18 cellular contexts compared by ENCODE assay signal in genomic region chr9:88994820-88995180, GRCh38. TPM values are rescaled to one million over a fixed set of nuclear protein-coding genes. Genes with fewer than 3 reads are reported as not detected.
DNase-seq lines count a peak whose midpoint lies in the region; ATAC-seq and TF ChIP-seq lines count a peak whose summit lies in the region.
"Had no signal": no experiment of that assay in that cellular context is flagged by ENCODE, and none has a peak within 500 bp of the region (broad histone marks: within the 10 kb centered on the region; RNA-seq: fewer than 3 reads in every experiment).

No MANE protein-coding gene starts in this region.

- no peaks in the 10 kb centered on the region for H3K9me3 ChIP-seq in thoracic aorta
- H3K9me3 ChIP-seq: gastrocnemius medialis had no signal

- H3K36me3 Mint-ChIP-seq in Calu3 (ENCODE audit: insufficient read depth, unreplicated experiment) = no peaks in the 10 kb centered on the region
- H3K36me3 Mint-ChIP-seq: activated naive CD4-positive, alpha-beta T cell treated with anti-CD3 and anti-CD28 coated beads, Interleukin-2, amount 50 U/mL, for 72 hours; stimulated activated memory B cell treated with anti-CD40 and anti-IgM and Interleukin-4, amounts not matched to agents 10 μg/mL and 1 μg/mL and 100 μg/mL, for 72 hours had no signal

- peak overlapping the region; percentile 88 for H3K4me3 ChIP-seq in HFF-Myc (replicated peaks; ENCODE audit: low read depth, low read length)
- H3K4me3 ChIP-seq in cardiac fibroblast (replicated peaks in 1 of 2; ENCODE audit: low read depth in 2 of 2, low read length in 2 of 2) = peak overlapping the region in 1 of 2 donors; percentile 86
- H3K4me3 ChIP-seq in thoracic aorta = peak overlapping the region; percentile 95

- no peak overlapping the region for H3K4me3 Mint-ChIP-seq in Calu3 (ENCODE audit: low read depth, unreplicated experiment)
- H3K4me3 Mint-ChIP-seq: stimulated activated memory B cell treated with anti-CD40 and anti-IgM and Interleukin-4, amounts not matched to agents 10 μg/mL and 1 μg/mL and 100 μg/mL, for 72 hours had no signal

- H3K4me1 ChIP-seq in thoracic aorta (ENCODE audit: control insufficient read depth in 1 of 2, low read depth in 2 of 2) = peaks cover 27 to 68% of the 10 kb centered on the region in 2 donors
- H3K4me1 ChIP-seq: gastrocnemius medialis had no signal

- BruUV-seq in Calu3 (replicated peaks; lab: Mats Ljungman, UMichigan) = no TSS peak

- intact Hi-C loops in Calu3 (cut with micrococcal nuclease; ENCODE audit: unreplicated experiment) = loop anchor here (5.0 kb wide), 1 partner anchor 887 kb away; no protein-coding TSS in a partner anchor

- ATAC-seq in thoracic aorta (ENCODE audit: insufficient number of reproducible peaks, low FRiP score, low read depth) (no peak), HG03280 (IDR thresholded peaks at IDR 0.05; ENCODE audit: unreplicated experiment) (no peak)
- ATAC-seq: activated naive CD4-positive, alpha-beta T cell treated with anti-CD3 and anti-CD28 coated beads, Interleukin-2, amount 50 U/mL, for 72 hours; gastrocnemius medialis; Panc1; stimulated activated memory B cell treated with anti-CD40 and anti-IgM and Interleukin-4, amounts not matched to agents 10 μg/mL and 1 μg/mL and 100 μg/mL, for 72 hours had no signal

- H3K27me3 ChIP-seq in thoracic aorta (replicated peaks; ENCODE audit: insufficient read depth) = no peaks in the 10 kb centered on the region

- DNase-seq in HFF-Myc (ENCODE audit: extremely low read depth, low read depth) (no peak), cardiac fibroblast (ENCODE audit: low read depth in 2 of 2) (peak; percentile 67 to 75), iris pigment epithelial cell (ENCODE audit: low read depth) (peak; percentile 69), thoracic aorta (ENCODE audit: low spot score) (no peak), cerebellum (ENCODE audit: low spot score) (no peak), Calu3 (no peak), NCI-H2029 (lab: John Stamatoyannopoulos, UW) (no peak)
- DNase-seq: cortex of kidney; gastrocnemius medialis; islet precursor cell; KG1; NCI-H1694; NCI-H526 treated with DMSO at 0.1 percent for 48 hours; stimulated activated CD4-positive, alpha-beta T cell treated with anti-CD3 and anti-CD28 coated beads, Interleukin-4, amount 100 ng/mL, for 4 hours had no signal

- no peaks in the 10 kb centered on the region for H3K4me1 Mint-ChIP-seq in Calu3 (ENCODE audit: low read depth, unreplicated experiment)

- H3K9me3 Mint-ChIP-seq in Calu3 (ENCODE audit: low read depth, unreplicated experiment) = no peaks in the 10 kb centered on the region
- H3K9me3 Mint-ChIP-seq: activated naive CD4-positive, alpha-beta T cell treated with anti-CD3 and anti-CD28 coated beads, Interleukin-2, amount 50 U/mL, for 72 hours; stimulated activated memory B cell treated with anti-CD40 and anti-IgM and Interleukin-4, amounts not matched to agents 10 μg/mL and 1 μg/mL and 100 μg/mL, for 72 hours had no signal

- TF ChIP-seq CTCF in HFF-Myc (IDR thresholded peaks at IDR 0.05; ENCODE audit: low read depth, low read length, missing control alignments) = no peak
- TF ChIP-seq CTCF in cardiac fibroblast (IDR thresholded peaks at IDR 0.05; ENCODE audit: low read depth, low read length) = no peak
- no peak for TF ChIP-seq CTCF in thoracic aorta (IDR thresholded peaks at IDR 0.05)
- TF ChIP-seq CTCF in Calu3 (IDR thresholded peaks at IDR 0.05; ENCODE audit: unreplicated experiment) = no peak

- CTCF ChIA-PET in Calu3 (lab: Charles Lee) = no interaction called here

- no peaks in the 10 kb centered on the region for H3K27me3 Mint-ChIP-seq in Calu3 (ENCODE audit: unreplicated experiment)

- H3K27ac Mint-ChIP-seq in Calu3 (ENCODE audit: unreplicated experiment) = no peak overlapping the region
- H3K27ac Mint-ChIP-seq: activated naive CD4-positive, alpha-beta T cell treated with anti-CD3 and anti-CD28 coated beads, Interleukin-2, amount 50 U/mL, for 72 hours; stimulated activated memory B cell treated with anti-CD40 and anti-IgM and Interleukin-4, amounts not matched to agents 10 μg/mL and 1 μg/mL and 100 μg/mL, for 72 hours had no signal

- peak overlapping the region; percentile 16 to 45 for H3K27ac ChIP-seq in thoracic aorta

- H3K36me3 ChIP-seq in thoracic aorta = peaks cover 2% of the 10 kb centered on the region
- H3K36me3 ChIP-seq: gastrocnemius medialis had no signal

RNA-seq across cellular contexts. Expression of gene S1PR3, which starts 3.5 kb away (rescaled TPM):
- total RNA-seq in thoracic aorta (100 to 1,000 TPM; 125 to 173 TPM), cerebellum (13.2 TPM), Calu3 (2022) (0.66 and 0.76 TPM in 2 replicates)

Comparison
In these comparisons a context has a peak if more than half of its experiments do, and no peak if none do; other contexts are left out.
1. DNase-seq: peak in cardiac fibroblast (2 of 2) and iris pigment epithelial cell (single experiment); none in HFF-Myc (single experiment), thoracic aorta (single experiment), cerebellum (single experiment), Calu3 (single experiment) and NCI-H2029 (single experiment).